16 cellular contexts compared by ENCODE assay signal in genomic region chr13:33730147-33730546, GRCh38.
DNase-seq lines count a peak whose midpoint lies in the region; ATAC-seq and TF ChIP-seq lines count a peak whose summit lies in the region.
"Had no signal": no experiment of that assay in that cellular context is flagged by ENCODE, and none has a peak within 500 bp of the region (broad histone marks: within the 10 kb centered on the region; RNA-seq: fewer than 3 reads in every experiment).

No MANE protein-coding gene starts in this region.

- peaks cover 38% of the 10 kb centered on the region for H3K4me1 ChIP-seq in DOHH2 (ENCODE audit: control insufficient read depth, low read length)
- H3K4me1 ChIP-seq in muscle layer of duodenum (ENCODE audit: control insufficient read depth in 1 of 2, insufficient read depth in 2 of 2, low read length in 2 of 2) = peaks cover 0 to 12% of the 10 kb centered on the region in 2 donors
- no peaks in the 10 kb centered on the region for H3K4me1 ChIP-seq in HAP-1

- peaks cover 9% of the 10 kb centered on the region for H3K4me1 Mint-ChIP-seq in activated T-cell treated with anti-CD3 and anti-CD28 coated beads, Interleukin-2, amount 50 U/mL, for 72 hours (ENCODE audit: low read depth)
- H3K4me1 Mint-ChIP-seq: CD4-positive, CD25-positive, alpha-beta regulatory T cell had no signal

- TF ChIP-seq CTCF in DOHH2 (IDR thresholded peaks at IDR 0.05; ENCODE audit: low read depth, low read length, poor library complexity, severe bottlenecking) = no peak

- no peaks in the 10 kb centered on the region for H3K79me2 ChIP-seq in DOHH2 (ENCODE audit: control insufficient read depth, low read length)

- H3K27me3 ChIP-seq in DOHH2 (ENCODE audit: control insufficient read depth, low read length) = no peaks in the 10 kb centered on the region
- no peaks in the 10 kb centered on the region for H3K27me3 ChIP-seq in muscle layer of duodenum (ENCODE audit: low read depth, low read length)
- H3K27me3 ChIP-seq in HAP-1 (ENCODE audit: low read depth) = no peaks in the 10 kb centered on the region

- H3K4me3 Mint-ChIP-seq in activated T-cell treated with anti-CD3 and anti-CD28 coated beads, Interleukin-2, amount 50 U/mL, for 72 hours = no peak overlapping the region
- H3K4me3 Mint-ChIP-seq: brain; CD4-positive, CD25-positive, alpha-beta regulatory T cell had no signal

- H3K36me3 ChIP-seq in DOHH2 (ENCODE audit: control insufficient read depth, low read length) (peaks cover 18% of the 10 kb centered on the region), muscle layer of duodenum (ENCODE audit: control insufficient read depth in 1 of 2, insufficient read depth in 2 of 2, low read length in 2 of 2) (no peaks in the 10 kb centered on the region), HAP-1 (replicated peaks) (no peaks in the 10 kb centered on the region)

- no peaks in the 10 kb centered on the region for H3K27me3 Mint-ChIP-seq in activated T-cell treated with anti-CD3 and anti-CD28 coated beads, Interleukin-2, amount 50 U/mL, for 72 hours (ENCODE audit: low read depth)
- H3K27me3 Mint-ChIP-seq: CD4-positive, CD25-positive, alpha-beta regulatory T cell had no signal

- no peaks in the 10 kb centered on the region for H3F3A ChIP-seq in DOHH2 (ENCODE audit: control insufficient read depth, insufficient read depth)

- in situ Hi-C loops in HAP-1 (cut with MboI; ENCODE audit: low sequenced_read_pairs) = no loop called here

- H3K4me3 ChIP-seq in DOHH2 (ENCODE audit: low read length) (no peak overlapping the region), muscle layer of duodenum (ENCODE audit: low read depth in 1 of 2, low read length in 2 of 2) (no peak overlapping the region), HAP-1 (no peak overlapping the region)

- ATAC-seq in HG02610 (IDR thresholded peaks at IDR 0.05; ENCODE audit: unreplicated experiment) = peak; percentile 19
- ATAC-seq in activated T-cell treated with anti-CD3 and anti-CD28 coated beads, Interleukin-2, amount 50 U/mL, for 72 hours (replicated peaks in 1 of 2) = no peak

- DNase-seq in SKM-1 treated with dmso at 0.1 percent for 144 hours (lab: John Stamatoyannopoulos, UW; ENCODE audit: unreplicated experiment) (peak; percentile 84), LoVo (ENCODE audit: low spot score) (no peak), HAP-1 (ENCODE audit: low spot score in 2 of 2) (no peak), OCI-M2 (lab: John Stamatoyannopoulos, UW; ENCODE audit: unreplicated experiment) (no peak)
- no peak for DNase-seq in activated T-cell treated with anti-CD3 and anti-CD28 coated beads, Interleukin-2, amount 50 U/mL, for 72 hours
- DNase-seq: activated gamma-delta T cell treated with Interleukin-2 at 50 U/mL for 16 hours; CD4-positive, CD25-positive, alpha-beta regulatory T cell; effector CD8-positive, alpha-beta T cell; IMR-90; NCI-H69; SHP77; stimulated activated naive CD4-positive, alpha-beta T cell treated with Interleukin-2 at 50 U/mL for 16 hours had no signal

- no peak overlapping the region for H3K27ac Mint-ChIP-seq in activated T-cell treated with anti-CD3 and anti-CD28 coated beads, Interleukin-2, amount 50 U/mL, for 72 hours

- H3K9me2 ChIP-seq in DOHH2 (replicated peaks; ENCODE audit: control insufficient read depth, low read length) = no peaks in the 10 kb centered on the region

- H3K27ac ChIP-seq in DOHH2 (ENCODE audit: low read depth, low read length) = peak overlapping the region; percentile 13; the same call in 1 of the 2 replicates
- H3K27ac ChIP-seq in muscle layer of duodenum (ENCODE audit: low read length) = peak overlapping the region; percentile 28

- peak overlapping the region; percentile 5 for H3K4me2 ChIP-seq in DOHH2 (ENCODE audit: low read length)

- H3K9me3 ChIP-seq in DOHH2 (ENCODE audit: control insufficient read depth, insufficient read depth, low read length) (peaks cover 3% of the 10 kb centered on the region; the same call in 1 of the 2 replicates), muscle layer of duodenum (ENCODE audit: control insufficient read depth in 1 of 2, low read length in 2 of 2) (no peaks in the 10 kb centered on the region), HAP-1 (no peaks in the 10 kb centered on the region)

- no peaks in the 10 kb centered on the region for H3K9me3 Mint-ChIP-seq in activated T-cell treated with anti-CD3 and anti-CD28 coated beads, Interleukin-2, amount 50 U/mL, for 72 hours
- H3K9me3 Mint-ChIP-seq: brain; CD4-positive, CD25-positive, alpha-beta regulatory T cell had no signal

- no peaks in the 10 kb centered on the region for H4K20me1 ChIP-seq in DOHH2 (ENCODE audit: control insufficient read depth, insufficient read depth, low read depth, low read length)

- H3K36me3 Mint-ChIP-seq in activated T-cell treated with anti-CD3 and anti-CD28 coated beads, Interleukin-2, amount 50 U/mL, for 72 hours (ENCODE audit: insufficient read depth in 2 of 2) = no peaks in the 10 kb centered on the region
- H3K36me3 Mint-ChIP-seq: brain; CD4-positive, CD25-positive, alpha-beta regulatory T cell had no signal
